ENCODE assay signal across 8 cellular contexts in genomic region chr17:19645608-19646250, GRCh38. TPM values are rescaled to one million over a fixed set of nuclear protein-coding genes. Genes with fewer than 3 reads are reported as not detected.
A peak's percentile ranks its signal among the peaks of the same experiment; 100 is the strongest.
DNase-seq lines count a peak whose midpoint lies in the region; ATAC-seq and TF ChIP-seq lines count a peak whose summit lies in the region.

No MANE protein-coding gene starts in this region.

- TF ChIP-seq CTCF in suprapubic skin (IDR thresholded peaks at IDR 0.05): peak; percentile 17 to 37

- TF ChIP-seq POLR2A in suprapubic skin (IDR thresholded peaks at IDR 0.05): no peak

- peaks cover 61% of the 10 kb centered on the region for H3K4me1 ChIP-seq in suprapubic skin

- 66% methylated on average over 8 of the region's 8 CpGs for WGBS in suprapubic skin

- no peaks in the 10 kb centered on the region for H3K27me3 ChIP-seq in suprapubic skin

- no peaks in the 10 kb centered on the region for H3K36me3 ChIP-seq in suprapubic skin

- no peak overlapping the region for H3K4me3 ChIP-seq in suprapubic skin

- DNase-seq in C1 segment of cervical spinal cord (lab: John Stamatoyannopoulos, UW) (peak in 10 of 14 donors; percentile 4 to 62 (median 24)), HT1080 (ENCODE audit: low read depth) (peak; percentile 11), UCSD-AML1 (lab: John Stamatoyannopoulos, UW; ENCODE audit: unreplicated experiment) (peak; percentile 52), cerebellar cortex (ENCODE audit: low spot score) (peak; percentile 49), mucosa of gallbladder (ENCODE audit: low spot score) (peak; percentile 81), suprapubic skin (ENCODE audit: low spot score in 2 of 2) (no peak)

- no peak for TF ChIP-seq EP300 in suprapubic skin (IDR thresholded peaks at IDR 0.05)

- H3K27ac ChIP-seq in suprapubic skin: no peak overlapping the region

- H3K9me3 ChIP-seq in suprapubic skin: no peaks in the 10 kb centered on the region

- ATAC-seq in GM18519 (IDR thresholded peaks at IDR 0.05; ENCODE audit: low FRiP score, unreplicated experiment) (no peak), GM18909 (IDR thresholded peaks at IDR 0.05; ENCODE audit: poor library complexity, unreplicated experiment) (no peak)

RNA-seq across cellular contexts. Expression of gene ALDH3A2, which starts 2.8 kb away (rescaled TPM):
- total RNA-seq in HT1080 (2014; rRNA removed; shearing (Covaris generic)): 34.3 and 60.4 TPM in 2 replicates
- 26.6 and 27.1 TPM in 2 replicates for polyA plus RNA-seq in HT1080 (2015; cell fraction: cytosol; rRNA removed)
- 41.2 and 43.6 TPM in 2 replicates for polyA plus RNA-seq in HT1080 (2015; cell fraction: nucleus; rRNA removed)
- total RNA-seq in mucosa of gallbladder (373 TPM), suprapubic skin (1,000 to 10,000 TPM in 1 of 4 donors, 100 to 1,000 TPM in 3; 493 to 1,000 (median 626) TPM)

Comparison
In these comparisons a context has a peak if more than half of its experiments do, and no peak if none do; other contexts are left out.
1. DNase-seq: peak in C1 segment of cervical spinal cord (10 of 14), HT1080 (single experiment), UCSD-AML1 (single experiment), cerebellar cortex (single experiment) and mucosa of gallbladder (single experiment); none in suprapubic skin (0 of 2).